Comparison of ENCODE assay signal across 25 cellular contexts in the genomic region with DNA sequence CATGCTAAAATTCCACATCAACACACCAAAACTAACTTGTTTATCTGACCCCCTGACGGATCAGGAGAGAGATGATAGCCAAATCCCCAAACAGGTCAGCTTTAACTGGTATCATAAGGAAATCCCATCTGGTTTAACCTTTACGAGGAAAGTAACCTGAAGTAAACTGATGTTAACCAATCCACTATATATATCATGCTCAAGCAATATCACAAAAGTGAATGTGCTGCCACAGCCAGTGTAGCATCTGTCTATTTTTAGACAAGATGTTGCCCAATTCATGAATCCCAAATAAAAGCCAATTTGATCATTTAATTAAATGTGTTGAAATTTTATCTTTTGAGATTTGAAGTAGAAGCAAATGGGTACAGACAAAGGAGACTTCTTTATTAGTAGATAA. TPM values are rescaled to one million over a fixed set of nuclear protein-coding genes. Genes with fewer than 3 reads are reported as not detected.
"Had no signal": no experiment of that assay in that cellular context is flagged by ENCODE, and none has a peak within 500 bp of the region (broad histone marks: within the 10 kb centered on the region; RNA-seq: fewer than 3 reads in every experiment).

No MANE protein-coding gene starts in this region.

- H3K4me1 ChIP-seq: colonic mucosa, esophagus muscularis mucosa, esophagus squamous epithelium, foreskin keratinocyte, gastrocnemius medialis, gastroesophageal sphincter, heart left ventricle, heart right ventricle had no signal

- DNase-seq: colonic mucosa; cortex of kidney; dermis blood vessel endothelial cell; dorsolateral prefrontal cortex; effector CD4-positive, alpha-beta T cell; effector CD8-positive, alpha-beta T cell; effector memory CD4-positive, alpha-beta T cell; effector memory CD8-positive, alpha-beta T cell; erythroblast; esophagus squamous epithelium; foreskin fibroblast; foreskin keratinocyte; foreskin melanocyte; gastrocnemius medialis; glutamatergic neuron; head of caudate nucleus; heart left ventricle; heart right ventricle had no signal

- H3K36me3 ChIP-seq: colonic mucosa, esophagus muscularis mucosa, esophagus squamous epithelium, gastroesophageal sphincter, heart left ventricle, heart right ventricle had no signal

- ATAC-seq: effector memory CD8-positive, alpha-beta T cell; esophagus mucosa; foreskin keratinocyte; gastroesophageal sphincter; heart left ventricle; heart right ventricle had no signal

- H3K27ac ChIP-seq: colonic mucosa, coronary artery, dorsolateral prefrontal cortex, epithelial cell of prostate, esophagus muscularis mucosa, esophagus squamous epithelium, foreskin keratinocyte, gastrocnemius medialis, gastroesophageal sphincter, heart left ventricle, heart right ventricle had no signal

- H3K27me3 Mint-ChIP-seq: dendritic cell treated with granulocyte-macrophage colony-stimulating factor and Interleukin-4, amounts not matched to agents 40 ng/mL and 50 ng/mL, for 4 days had no signal

- H3K27ac Mint-ChIP-seq: dendritic cell treated with granulocyte-macrophage colony-stimulating factor and Interleukin-4, amounts not matched to agents 40 ng/mL and 50 ng/mL, for 4 days; effector memory CD8-positive, alpha-beta T cell had no signal

- H3K9me3 ChIP-seq: colonic mucosa, esophagus muscularis mucosa, esophagus squamous epithelium, gastrocnemius medialis, gastroesophageal sphincter, heart left ventricle, heart right ventricle had no signal

- H3K9me3 Mint-ChIP-seq: dendritic cell treated with granulocyte-macrophage colony-stimulating factor and Interleukin-4, amounts not matched to agents 40 ng/mL and 50 ng/mL, for 4 days; effector memory CD8-positive, alpha-beta T cell had no signal

- H3K4me3 ChIP-seq: colonic mucosa, coronary artery, dorsolateral prefrontal cortex, esophagus muscularis mucosa, esophagus squamous epithelium, gastrocnemius medialis, gastroesophageal sphincter, heart left ventricle, heart right ventricle had no signal

- H3K27me3 ChIP-seq: colonic mucosa, dorsolateral prefrontal cortex, esophagus muscularis mucosa, esophagus squamous epithelium, foreskin keratinocyte, gastrocnemius medialis, gastroesophageal sphincter, heart left ventricle, heart right ventricle had no signal

- H3K4me3 Mint-ChIP-seq: dendritic cell treated with granulocyte-macrophage colony-stimulating factor and Interleukin-4, amounts not matched to agents 40 ng/mL and 50 ng/mL, for 4 days; effector memory CD8-positive, alpha-beta T cell had no signal

RNA-seq across cellular contexts. Expression of a gene that starts 44.5 kb away (rescaled TPM):
- total RNA-seq: endothelial cell of umbilical vein had no signal
- polyA plus RNA-seq: endothelial cell of umbilical vein had no signal
